Comparison of ENCODE assay signal across 12 cellular contexts in genomic region chr3:98577178-98577895, GRCh38. TPM values are rescaled to one million over a fixed set of nuclear protein-coding genes. Genes with fewer than 3 reads are reported as not detected.
DNase-seq lines count a peak whose midpoint lies in the region; ATAC-seq and TF ChIP-seq lines count a peak whose summit lies in the region.
"Had no signal": no experiment of that assay in that cellular context is flagged by ENCODE, and none has a peak within 500 bp of the region (broad histone marks: within the 10 kb centered on the region; RNA-seq: fewer than 3 reads in every experiment).

No MANE protein-coding gene starts in this region.

- H3K36me3 ChIP-seq in PC-9 (ENCODE audit: low read depth): peaks cover 15% of the 10 kb centered on the region
- no peaks in the 10 kb centered on the region for H3K36me3 ChIP-seq in neural progenitor cell

- H3K27ac Mint-ChIP-seq in central memory CD8-positive, alpha-beta T cell (ENCODE audit: low read depth): peak overlapping the region; percentile 6
- no peak overlapping the region for H3K27ac Mint-ChIP-seq in neural progenitor cell

- no peaks in the 10 kb centered on the region; the same call in 1 of the 2 replicates for H3F3A ChIP-seq in PC-9 (ENCODE audit: insufficient read depth, low read depth)
- no peaks in the 10 kb centered on the region for H3F3A ChIP-seq in neural progenitor cell (ENCODE audit: low read depth)

- no peak for TF ChIP-seq CTCF in PC-9 (conservative IDR thresholded peaks at IDR 0.05)
- TF ChIP-seq CTCF in neural progenitor cell (IDR thresholded peaks at IDR 0.05): no peak
- no peak for TF ChIP-seq CTCF in omental fat pad (IDR thresholded peaks at IDR 0.05)

- no TSS peak for BruUV-seq in PC-9 (replicated peaks; lab: Mats Ljungman, UMichigan)

- no peak for ATAC-seq in central memory CD8-positive, alpha-beta T cell (replicated peaks; ENCODE audit: extremely low read depth, poor library complexity, severe bottlenecking)
- ATAC-seq in omental fat pad (ENCODE audit: low FRiP score): no peak

- H3K27me3 ChIP-seq in PC-9 (ENCODE audit: insufficient read depth, low read depth) (no peaks in the 10 kb centered on the region), neural progenitor cell (no peaks in the 10 kb centered on the region)
- H3K27me3 ChIP-seq: right atrium auricular region had no signal

- DNase-seq in EH (ENCODE audit: low read depth) (peak; percentile 87), PC-9 (peak in 1 of 2 experiments; percentile 63), non-pigmented ciliary epithelial cell (ENCODE audit: low read depth) (peak; percentile 19), neural progenitor cell (ENCODE audit: low spot score) (no peak), omental fat pad (ENCODE audit: low spot score) (no peak), NCI-H345 (lab: John Stamatoyannopoulos, UW) (no peak), KBM-7 (no peak)
- DNase-seq in central memory CD8-positive, alpha-beta T cell (ENCODE audit: low spot score in 2 of 2): no peak
- DNase-seq: activated naive CD4-positive, alpha-beta T cell treated with anti-CD3 and anti-CD28 coated beads, Interleukin-2, amount 50 U/mL, for 16 hours; NCI-H1105; NCI-H748 treated with DMSO at 0.1 percent for 48 hours had no signal

- H3K4me2 ChIP-seq in PC-9: peak overlapping the region; percentile 12; the same call in 1 of the 2 replicates
- no peak overlapping the region for H3K4me2 ChIP-seq in neural progenitor cell

- H2AFZ ChIP-seq in PC-9 (no peak overlapping the region), neural progenitor cell (replicated peaks) (no peak overlapping the region)

- peaks cover 27% of the 10 kb centered on the region for H3K4me1 Mint-ChIP-seq in central memory CD8-positive, alpha-beta T cell
- peaks cover 4% of the 10 kb centered on the region for H3K4me1 Mint-ChIP-seq in neural progenitor cell

- no peak overlapping the region for H3K4me3 Mint-ChIP-seq in central memory CD8-positive, alpha-beta T cell
- H3K4me3 Mint-ChIP-seq in neural progenitor cell: no peak overlapping the region

- H3K9me3 ChIP-seq in PC-9 (ENCODE audit: insufficient read depth, low read depth): no peaks in the 10 kb centered on the region
- no peaks in the 10 kb centered on the region for H3K9me3 ChIP-seq in neural progenitor cell (ENCODE audit: low read depth)
- H3K9me3 ChIP-seq: right atrium auricular region had no signal

- H3K9ac ChIP-seq in neural progenitor cell: no peak overlapping the region

- no peaks in the 10 kb centered on the region for H3K79me2 ChIP-seq in PC-9 (ENCODE audit: low read depth)
- no peaks in the 10 kb centered on the region for H3K79me2 ChIP-seq in neural progenitor cell (ENCODE audit: low read depth)

- H4K20me1 ChIP-seq in PC-9 (ENCODE audit: insufficient read depth) (no peaks in the 10 kb centered on the region), neural progenitor cell (ENCODE audit: low read depth) (no peaks in the 10 kb centered on the region)

- H3K9me2 ChIP-seq in PC-9 (ENCODE audit: insufficient read depth): no peaks in the 10 kb centered on the region

- in situ Hi-C loops in KBM-7 (cut with MboI; ENCODE audit: low pct_unique_long_range_greater_than_20kb, low sequenced_read_pairs): loop anchor here (25.0 kb wide), 1 partner anchor 240 kb away; no protein-coding TSS in a partner anchor

- H3K4me3 ChIP-seq in PC-9 (no peak overlapping the region), neural progenitor cell (no peak overlapping the region)
- H3K4me3 ChIP-seq: right atrium auricular region had no signal

- H3K9me3 Mint-ChIP-seq in central memory CD8-positive, alpha-beta T cell: no peaks in the 10 kb centered on the region
- H3K9me3 Mint-ChIP-seq in neural progenitor cell: no peaks in the 10 kb centered on the region

- H3K36me3 Mint-ChIP-seq in central memory CD8-positive, alpha-beta T cell (ENCODE audit: insufficient read depth): peaks cover 22% of the 10 kb centered on the region
- peaks cover 15% of the 10 kb centered on the region for H3K36me3 Mint-ChIP-seq in neural progenitor cell

- intact Hi-C loops in PC-9 (cut with micrococcal nuclease; ENCODE audit: unreplicated experiment): no loop called here

- H3K27ac ChIP-seq in PC-9 (peak overlapping the region; percentile 15), neural progenitor cell (no peak overlapping the region)
- H3K27ac ChIP-seq: right atrium auricular region had no signal

- no peaks in the 10 kb centered on the region for H3K27me3 Mint-ChIP-seq in central memory CD8-positive, alpha-beta T cell
- no peaks in the 10 kb centered on the region for H3K27me3 Mint-ChIP-seq in neural progenitor cell (ENCODE audit: insufficient read depth, low read depth)

- CTCF ChIA-PET in PC-9 (lab: Charles Lee): no interaction called here

- POLR2A ChIA-PET in PC-9 (lab: Charles Lee; ENCODE audit: unreplicated experiment): no interaction called here

- peaks cover 23% of the 10 kb centered on the region for H3K4me1 ChIP-seq in PC-9 (replicated peaks; ENCODE audit: insufficient read depth)
- no peaks in the 10 kb centered on the region for H3K4me1 ChIP-seq in neural progenitor cell
- H3K4me1 ChIP-seq: right atrium auricular region had no signal

RNA-seq across cellular contexts. Expression of gene CPOX, which starts 16.1 kb away (rescaled TPM):
- total RNA-seq in PC-9 (2021): 30.4 and 35.2 TPM in 2 replicates
- total RNA-seq in neural progenitor cell (ENCODE audit: low replicate concordance): 26.3 and 31.3 TPM in 2 replicates
- 10 to 100 TPM; 10.6 to 27.7 (median 15.1) TPM for total RNA-seq in omental fat pad

RNA-seq across cellular contexts. Expression of gene GPR15, which starts 45.6 kb away (rescaled TPM):
- total RNA-seq in PC-9 (2021): not detected in 2 replicates
- not detected in 2 replicates for total RNA-seq in neural progenitor cell (ENCODE audit: low replicate concordance)
- total RNA-seq in omental fat pad: under 1 TPM in 1 of 4 donors, not detected in 3; 0.44 TPM
- total RNA-seq: right atrium auricular region had no signal

RNA-seq across cellular contexts. Expression of gene CLDND1, which starts 54.6 kb away (rescaled TPM):
- total RNA-seq in PC-9 (2021): 143 and 152 TPM in 2 replicates
- total RNA-seq in neural progenitor cell (ENCODE audit: low replicate concordance): 110 and 176 TPM in 2 replicates
- total RNA-seq in omental fat pad: 100 to 1,000 TPM; 116 to 155 (median 139) TPM

Comparison
In these comparisons a context has a peak if more than half of its experiments do, and no peak if none do; other contexts are left out.
1. DNase-seq: peak in EH (single experiment) and non-pigmented ciliary epithelial cell (single experiment); none in central memory CD8-positive, alpha-beta T cell (0 of 2), neural progenitor cell (single experiment), omental fat pad (single experiment), NCI-H345 (single experiment) and KBM-7 (single experiment).